Comparison of ENCODE assay signal across 8 cellular contexts in genomic region chr20:25076731-25077609, GRCh38. TPM values are rescaled to one million over a fixed set of nuclear protein-coding genes. Genes with fewer than 3 reads are reported as not detected.
DNase-seq lines count a peak whose midpoint lies in the region; ATAC-seq and TF ChIP-seq lines count a peak whose summit lies in the region.

No MANE protein-coding gene starts in this region.

- no peaks in the 10 kb centered on the region for H3K9me3 ChIP-seq in spleen

- no peaks in the 10 kb centered on the region for H3K36me3 ChIP-seq in spleen

- WGBS in spleen, 5 donors: 32 to 53% (median 40%) methylated on average over 12 to 14 of the region's 14 CpGs

- peaks cover 0 to 28% (median 16%) of the 10 kb centered on the region in 6 donors for H3K4me1 ChIP-seq in spleen

- no peaks in the 10 kb centered on the region for H3K36me3 Mint-ChIP-seq in progenitor cell of endocrine pancreas (ENCODE audit: insufficient read depth)
- no peaks in the 10 kb centered on the region for H3K36me3 Mint-ChIP-seq in activated T-helper 2 cell treated with anti-CD3 and anti-CD28 coated beads, Interferon-gamma antibody, Interleukin-2, Interleukin-4, amounts not matched to agents 10 μg/mL and 5 μg/mL and 100 μg/mL, durations not matched to agents 14 hours and 24 hours and 36 hours (ENCODE audit: low read depth)

- H3K27me3 ChIP-seq in spleen (replicated peaks in 1 of 7): peaks cover 7 to 93% (median 63%) of the 10 kb centered on the region in 7 donors

- H3K9me3 Mint-ChIP-seq in progenitor cell of endocrine pancreas (ENCODE audit: low read depth): no peaks in the 10 kb centered on the region
- H3K9me3 Mint-ChIP-seq in activated T-helper 2 cell treated with anti-CD3 and anti-CD28 coated beads, Interferon-gamma antibody, Interleukin-2, Interleukin-4, amounts not matched to agents 10 μg/mL and 5 μg/mL and 100 μg/mL, durations not matched to agents 14 hours and 24 hours and 36 hours: no peaks in the 10 kb centered on the region

- peak overlapping the region; percentile 25 for H3K4me3 ChIP-seq in epithelial cell of proximal tubule (ENCODE audit: low read depth, low read length)
- peak overlapping the region in 3 of 8 donors; percentile 2 to 52 (median 23) for H3K4me3 ChIP-seq in spleen

- TF ChIP-seq POLR2A in spleen (IDR thresholded peaks at IDR 0.05): no peak

- ATAC-seq in GM18519 (IDR thresholded peaks at IDR 0.05; ENCODE audit: low FRiP score, unreplicated experiment): no peak

- H3K27ac Mint-ChIP-seq in progenitor cell of endocrine pancreas: no peak overlapping the region
- H3K27ac Mint-ChIP-seq in activated T-helper 2 cell treated with anti-CD3 and anti-CD28 coated beads, Interferon-gamma antibody, Interleukin-2, Interleukin-4, amounts not matched to agents 10 μg/mL and 5 μg/mL and 100 μg/mL, durations not matched to agents 14 hours and 24 hours and 36 hours: no peak overlapping the region

- intact Hi-C loops in activated T-helper 2 cell treated with anti-CD3 and anti-CD28 coated beads, Interferon-gamma antibody, Interleukin-2, Interleukin-4, amounts not matched to agents 10 μg/mL and 5 μg/mL and 100 μg/mL, durations not matched to agents 14 hours and 24 hours and 36 hours (cut with micrococcal nuclease): no loop called here
- intact Hi-C loops in spleen (cut with DNase I; ENCODE audit: low total_unique reads): loop anchor here (10.0 kb wide), 1 partner anchor 88 kb away; no protein-coding TSS in a partner anchor

- H3K4me3 Mint-ChIP-seq in progenitor cell of endocrine pancreas (ENCODE audit: low read depth): no peak overlapping the region
- H3K4me3 Mint-ChIP-seq in activated T-helper 2 cell treated with anti-CD3 and anti-CD28 coated beads, Interferon-gamma antibody, Interleukin-2, Interleukin-4, amounts not matched to agents 10 μg/mL and 5 μg/mL and 100 μg/mL, durations not matched to agents 14 hours and 24 hours and 36 hours (ENCODE audit: low read depth): no peak overlapping the region

- TF ChIP-seq CTCF in epithelial cell of proximal tubule (conservative IDR thresholded peaks at IDR 0.05; ENCODE audit: low read depth, low read length): peak; percentile 62
- peak; percentile 10 for TF ChIP-seq CTCF in progenitor cell of endocrine pancreas (IDR thresholded peaks at IDR 0.05; ENCODE audit: unreplicated experiment)
- TF ChIP-seq CTCF in spleen (IDR thresholded peaks at IDR 0.05 in 8 of 11, conservative IDR thresholded peaks at IDR 0.05 in 3 of 11): no peak

- H3K4me1 Mint-ChIP-seq in progenitor cell of endocrine pancreas (ENCODE audit: low read depth): no peaks in the 10 kb centered on the region
- peaks cover 4% of the 10 kb centered on the region for H3K4me1 Mint-ChIP-seq in activated T-helper 2 cell treated with anti-CD3 and anti-CD28 coated beads, Interferon-gamma antibody, Interleukin-2, Interleukin-4, amounts not matched to agents 10 μg/mL and 5 μg/mL and 100 μg/mL, durations not matched to agents 14 hours and 24 hours and 36 hours (ENCODE audit: low read depth)

- peaks cover 86% of the 10 kb centered on the region for H3K27me3 Mint-ChIP-seq in progenitor cell of endocrine pancreas
- peaks cover 81% of the 10 kb centered on the region for H3K27me3 Mint-ChIP-seq in activated T-helper 2 cell treated with anti-CD3 and anti-CD28 coated beads, Interferon-gamma antibody, Interleukin-2, Interleukin-4, amounts not matched to agents 10 μg/mL and 5 μg/mL and 100 μg/mL, durations not matched to agents 14 hours and 24 hours and 36 hours (ENCODE audit: low read depth)

- peak; percentile 78 for DNase-seq in DMS 273 (lab: John Stamatoyannopoulos, UW; ENCODE audit: unreplicated experiment)
- peak; percentile 82 for DNase-seq in HuH-7 (ENCODE audit: low spot score)
- peak; percentile 34 for DNase-seq in OCI-M1 (lab: John Stamatoyannopoulos, UW)
- DNase-seq in epithelial cell of proximal tubule (ENCODE audit: low read depth): peak; percentile 31
- peak; percentile 7 for DNase-seq in progenitor cell of endocrine pancreas (ENCODE audit: low spot score, unreplicated experiment)
- DNase-seq in activated T-helper 2 cell treated with anti-CD3 and anti-CD28 coated beads, Interferon-gamma antibody, Interleukin-2, Interleukin-4, amounts not matched to agents 10 μg/mL and 5 μg/mL and 100 μg/mL, durations not matched to agents 14 hours and 24 hours and 36 hours (ENCODE audit: low spot score): no peak
- no peak for DNase-seq in spleen

- H3K27ac ChIP-seq in spleen: no peak overlapping the region

RNA-seq across cellular contexts. Expression of gene VSX1, which starts 5.0 kb away (rescaled TPM):
- total RNA-seq in epithelial cell of proximal tubule (not detected in 2 replicates), progenitor cell of endocrine pancreas (not detected in 2 replicates), spleen (not detected)
- total RNA-seq in activated T-helper 2 cell treated with anti-CD3 and anti-CD28 coated beads, Interferon-gamma antibody, Interleukin-2, Interleukin-4, amounts not matched to agents 10 μg/mL and 5 μg/mL and 100 μg/mL, durations not matched to agents 14 hours and 24 hours and 36 hours: not detected in 2 replicates
- polyA plus RNA-seq in spleen: not detected

RNA-seq across cellular contexts. Expression of gene ACSS1, which starts 19.0 kb away (rescaled TPM):
- total RNA-seq in epithelial cell of proximal tubule: 3.9 and 4.1 TPM in 2 replicates
- total RNA-seq in progenitor cell of endocrine pancreas: 0.67 and 0.72 TPM in 2 replicates
- 15.1 and 15.5 TPM in 2 replicates for total RNA-seq in activated T-helper 2 cell treated with anti-CD3 and anti-CD28 coated beads, Interferon-gamma antibody, Interleukin-2, Interleukin-4, amounts not matched to agents 10 μg/mL and 5 μg/mL and 100 μg/mL, durations not matched to agents 14 hours and 24 hours and 36 hours
- total RNA-seq in spleen: 10 to 100 TPM; 34.0 to 50.8 (median 41.3) TPM
- 10 to 100 TPM; 20.3 to 26.8 (median 26.3) TPM for polyA plus RNA-seq in spleen

Comparison
In these comparisons a context has a peak if more than half of its experiments do, and no peak if none do; other contexts are left out.
1. DNase-seq: peak in DMS 273 (single experiment), HuH-7 (single experiment), OCI-M1 (single experiment), epithelial cell of proximal tubule (single experiment) and progenitor cell of endocrine pancreas (single experiment); none in activated T-helper 2 cell treated with anti-CD3 and anti-CD28 coated beads, Interferon-gamma antibody, Interleukin-2, Interleukin-4, amounts not matched to agents 10 μg/mL and 5 μg/mL and 100 μg/mL, durations not matched to agents 14 hours and 24 hours and 36 hours (single experiment) and spleen (single experiment).
2. CTCF ChIP-seq: peak in epithelial cell of proximal tubule (single experiment) and progenitor cell of endocrine pancreas (single experiment); none in spleen (0 of 11).